Comparison of ENCODE assay signal across 1 cellular context in the genomic region with DNA sequence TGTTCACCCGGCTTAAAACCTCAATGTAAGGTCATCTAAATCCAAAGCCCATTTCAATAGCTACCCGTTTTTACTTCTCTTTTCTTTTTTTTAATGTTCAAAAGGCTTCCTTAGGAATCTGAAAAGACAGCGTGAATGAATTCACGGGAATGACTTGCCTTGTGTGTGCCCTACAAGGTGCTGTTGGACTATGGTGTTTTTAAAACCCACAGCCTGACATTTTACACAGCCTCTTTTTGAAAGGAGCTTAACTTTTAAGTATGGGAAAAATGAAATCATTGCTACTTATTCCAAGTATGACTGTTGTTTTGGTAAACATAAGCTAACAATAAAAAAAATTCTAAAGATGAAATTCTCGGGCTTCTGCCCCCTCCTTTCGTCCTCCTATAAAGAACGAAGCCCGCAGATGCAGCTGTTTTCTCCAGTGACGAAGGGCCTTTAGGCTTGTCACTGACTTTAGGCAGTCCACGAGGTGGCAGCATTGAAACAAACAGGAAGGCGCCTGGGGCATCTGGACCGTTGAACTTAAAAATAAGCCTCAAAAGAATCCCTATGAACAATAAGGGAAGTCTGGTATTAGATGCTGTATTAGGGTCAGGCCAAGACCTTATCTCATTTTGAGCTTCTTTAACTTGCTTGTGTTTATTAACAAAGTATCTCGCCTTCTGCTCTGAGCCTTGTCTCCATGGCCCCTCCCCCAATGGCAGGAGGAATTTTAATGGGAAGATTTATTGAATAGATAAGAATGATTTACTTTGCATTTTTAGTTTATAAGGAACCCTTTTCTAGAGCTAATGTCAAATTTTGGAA.
TF ChIP-seq lines count a peak whose summit lies in the region.

No MANE protein-coding gene starts in this region.

TF ChIP-seq in H1, 55 proteins besides CTCF, POLR2A, EP300 and RAD21:
- peak; percentile 59 for TF ChIP-seq CREB1 (IDR thresholded peaks at IDR 0.05)
- no peak for TF ChIP-seq GABPA (IDR thresholded peaks at IDR 0.05; ENCODE audit: borderline replicate concordance, insufficient read depth, low read length)
